ENCODE assay signal across 1 cellular context in the genomic region with DNA sequence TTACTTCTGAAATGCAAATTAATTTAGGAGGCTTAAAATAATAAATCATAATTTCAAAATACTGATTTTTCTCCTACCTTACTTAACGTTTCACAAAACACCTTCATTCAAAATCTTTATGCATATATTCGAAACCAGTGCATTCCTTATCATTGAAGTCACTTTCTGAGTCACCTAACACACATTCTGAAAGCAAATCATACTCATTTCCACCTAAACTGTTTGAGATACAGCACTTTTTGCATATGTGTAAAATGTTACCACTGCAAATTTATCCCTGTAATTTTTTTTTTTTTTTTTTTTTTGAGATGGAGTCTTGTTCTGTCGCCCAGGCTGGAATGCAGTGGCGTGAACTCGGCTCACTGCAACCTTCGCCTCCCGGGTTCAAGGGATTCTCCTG.
TF ChIP-seq lines count a peak whose summit lies in the region.

No MANE protein-coding gene starts in this region.

TF ChIP-seq in GM12878, 131 proteins besides CTCF, POLR2A, EP300 and RAD21 (continued from another document):
- TF ChIP-seq, protein P1, sequence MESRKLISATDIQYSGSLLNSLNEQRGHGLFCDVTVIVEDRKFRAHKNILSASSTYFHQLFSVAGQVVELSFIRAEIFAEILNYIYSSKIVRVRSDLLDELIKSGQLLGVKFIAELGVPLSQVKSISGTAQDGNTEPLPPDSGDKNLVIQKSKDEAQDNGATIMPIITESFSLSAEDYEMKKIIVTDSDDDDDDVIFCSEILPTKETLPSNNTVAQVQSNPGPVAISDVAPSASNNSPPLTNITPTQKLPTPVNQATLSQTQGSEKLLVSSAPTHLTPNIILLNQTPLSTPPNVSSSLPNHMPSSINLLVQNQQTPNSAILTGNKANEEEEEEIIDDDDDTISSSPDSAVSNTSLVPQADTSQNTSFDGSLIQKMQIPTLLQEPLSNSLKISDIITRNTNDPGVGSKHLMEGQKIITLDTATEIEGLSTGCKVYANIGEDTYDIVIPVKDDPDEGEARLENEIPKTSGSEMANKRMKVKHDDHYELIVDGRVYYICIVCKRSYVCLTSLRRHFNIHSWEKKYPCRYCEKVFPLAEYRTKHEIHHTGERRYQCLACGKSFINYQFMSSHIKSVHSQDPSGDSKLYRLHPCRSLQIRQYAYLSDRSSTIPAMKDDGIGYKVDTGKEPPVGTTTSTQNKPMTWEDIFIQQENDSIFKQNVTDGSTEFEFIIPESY (IDR thresholded peaks at IDR 0.05) = no peak
- peak; percentile 50; the same call in 1 of the 3 replicates for TF ChIP-seq POU2F2 (IDR thresholded peaks at IDR 0.05; ENCODE audit: borderline replicate concordance, low read depth, low read length)
- 0 out of 2 replicates have a peak, but pooled peaks have one; percentile 38 for TF ChIP-seq EED (IDR thresholded peaks at IDR 0.05; ENCODE audit: low read depth)
- TF ChIP-seq BCL11A (IDR thresholded peaks at IDR 0.05; ENCODE audit: low read depth, low read length) = peak; percentile 29; the same call in 1 of the 2 replicates
- TF ChIP-seq FOXM1 (IDR thresholded peaks at IDR 0.05; ENCODE audit: low read depth, low read length) = peak; percentile 72; the same call in 1 of the 2 replicates
- TF ChIP-seq, protein P2, sequence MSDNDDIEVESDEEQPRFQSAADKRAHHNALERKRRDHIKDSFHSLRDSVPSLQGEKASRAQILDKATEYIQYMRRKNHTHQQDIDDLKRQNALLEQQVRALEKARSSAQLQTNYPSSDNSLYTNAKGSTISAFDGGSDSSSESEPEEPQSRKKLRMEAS (IDR thresholded peaks at IDR 0.05; ENCODE audit: low read depth, low read length) = no peak
- TF ChIP-seq JUND (IDR thresholded peaks at IDR 0.05; ENCODE audit: low read depth, low read length) = 0 out of 2 replicates have a peak, but pooled peaks have one; percentile 15
- peak; percentile 99 for TF ChIP-seq JUNB (IDR thresholded peaks at IDR 0.05)
- TF ChIP-seq MXI1 (IDR thresholded peaks at IDR 0.05; ENCODE audit: low read depth, low read length) = no peak
TF ChIP-seq in GM12878: peak in this region for 11.
